In genomic region chr3:153970735-153971347, GRCh38 we compare ENCODE assay signal across 8 cellular contexts.
DNase-seq lines count a peak whose midpoint lies in the region; ATAC-seq, FAIRE-seq and TF ChIP-seq lines count a peak whose summit lies in the region.

No MANE protein-coding gene starts in this region.

- H2AFZ ChIP-seq in KMS-11 (ENCODE audit: low read depth) (no peak overlapping the region), astrocyte (ENCODE audit: low read depth, low read length) (no peak overlapping the region)

- TF ChIP-seq CTCF in KMS-11 (conservative IDR thresholded peaks at IDR 0.05; ENCODE audit: low read depth, low read length) (peak; percentile 57), astrocyte (IDR thresholded peaks at IDR 0.05; ENCODE audit: insufficient read depth, low read depth, low read length) (peak; percentile 62), left lung (IDR thresholded peaks at IDR 0.05) (peak in 1 of 2 donors; percentile 35), CD14-positive monocyte (IDR thresholded peaks at IDR 0.05) (no peak), stomach (IDR thresholded peaks at IDR 0.05) (peak in 3 of 7 experiments; percentile 17 to 23 (median 18))

- H3K4me3 ChIP-seq in KMS-11 (IDR thresholded peaks at IDR 0.05; ENCODE audit: insufficient read depth, low read depth, low read length) (no peak overlapping the region), astrocyte (ENCODE audit: insufficient read depth, low read depth, low read length) (no peak overlapping the region), left lung (no peak overlapping the region), stomach (no peak overlapping the region)

- no peaks in the 10 kb centered on the region for H3K9me3 Mint-ChIP-seq in astrocyte (ENCODE audit: unreplicated experiment)
- H3K9me3 Mint-ChIP-seq in CD14-positive monocyte, result peaks cover 2 to 9% (median 3%) of the 10 kb centered on the region in 7 donors

- H3K27ac Mint-ChIP-seq in astrocyte (ENCODE audit: unreplicated experiment) (no peak overlapping the region), CD14-positive monocyte (no peak overlapping the region)

- H3K27me3 Mint-ChIP-seq in astrocyte (ENCODE audit: low read depth, unreplicated experiment), result no peaks in the 10 kb centered on the region
- H3K27me3 Mint-ChIP-seq in CD14-positive monocyte (ENCODE audit: low read depth in 3 of 3), result peaks cover 0 to 1% (median 0%) of the 10 kb centered on the region in 3 donors

- no peaks in the 10 kb centered on the region for H3K27me3 ChIP-seq in KMS-11 (ENCODE audit: insufficient read depth, low read depth)
- no peaks in the 10 kb centered on the region for H3K27me3 ChIP-seq in astrocyte (ENCODE audit: insufficient read depth, low read length)
- no peaks in the 10 kb centered on the region for H3K27me3 ChIP-seq in left lung
- no peaks in the 10 kb centered on the region for H3K27me3 ChIP-seq in stomach

- H3K36me3 ChIP-seq in KMS-11 (ENCODE audit: insufficient read depth) (no peaks in the 10 kb centered on the region), astrocyte (ENCODE audit: insufficient read depth, low read length) (no peaks in the 10 kb centered on the region), left lung (no peaks in the 10 kb centered on the region), stomach (no peaks in the 10 kb centered on the region)

- no peak overlapping the region for H3K9ac ChIP-seq in KMS-11
- H3K9ac ChIP-seq in astrocyte (ENCODE audit: low read length), result no peak overlapping the region

- H3K4me1 ChIP-seq in KMS-11 (ENCODE audit: low read depth, poor library complexity, severe bottlenecking), result no peaks in the 10 kb centered on the region
- H3K4me1 ChIP-seq in astrocyte (ENCODE audit: insufficient read depth, low read length), result no peaks in the 10 kb centered on the region
- no peaks in the 10 kb centered on the region for H3K4me1 ChIP-seq in left lung
- peaks cover 0 to 4% (median 0%) of the 10 kb centered on the region in 4 donors for H3K4me1 ChIP-seq in stomach

- no peaks in the 10 kb centered on the region for H3K9me3 ChIP-seq in astrocyte (ENCODE audit: insufficient read depth, low read depth, low read length)
- H3K9me3 ChIP-seq in left lung, result no peaks in the 10 kb centered on the region
- H3K9me3 ChIP-seq in stomach, result no peaks in the 10 kb centered on the region

- ATAC-seq in left lung, result peak; percentile 41
- no peak for ATAC-seq in HG03457 (IDR thresholded peaks at IDR 0.05; ENCODE audit: unreplicated experiment)
- ATAC-seq in HG03460 (IDR thresholded peaks at IDR 0.05; ENCODE audit: unreplicated experiment), result no peak

- no peak for FAIRE-seq in astrocyte (lab: Jason Lieb, UNC)

- H3K36me3 Mint-ChIP-seq in astrocyte (ENCODE audit: low read depth, unreplicated experiment) (no peaks in the 10 kb centered on the region), CD14-positive monocyte (no peaks in the 10 kb centered on the region)

- H3K27ac ChIP-seq in KMS-11 (no peak overlapping the region), astrocyte (ENCODE audit: low read depth, low read length) (no peak overlapping the region), left lung (no peak overlapping the region), stomach (no peak overlapping the region)

- no peak overlapping the region for H3K4me2 ChIP-seq in KMS-11
- no peak overlapping the region for H3K4me2 ChIP-seq in astrocyte (ENCODE audit: low read length)

- H3K79me2 ChIP-seq in KMS-11 (ENCODE audit: insufficient read depth, low read depth), result no peaks in the 10 kb centered on the region
- no peaks in the 10 kb centered on the region for H3K79me2 ChIP-seq in astrocyte (ENCODE audit: insufficient read depth, low read length)

- no peak for TF ChIP-seq EP300 in stomach (IDR thresholded peaks at IDR 0.05)

- DNase-seq in COR-L47 (lab: John Stamatoyannopoulos, UW) (peak; percentile 33), astrocyte (ENCODE audit: low read depth) (peak; percentile 14), left lung (no peak), CD14-positive monocyte (ENCODE audit: low spot score) (no peak), stomach (no peak)

- H3K4me1 Mint-ChIP-seq in astrocyte (ENCODE audit: low read depth, unreplicated experiment), result no peaks in the 10 kb centered on the region
- H3K4me1 Mint-ChIP-seq in CD14-positive monocyte, result peaks cover 2% of the 10 kb centered on the region

- 0 to 2% (median 0%) methylated on average over 1 of the region's 1 CpG for WGBS in stomach, 5 donors

- H4K20me1 ChIP-seq in KMS-11 (ENCODE audit: insufficient read depth), result no peaks in the 10 kb centered on the region
- H4K20me1 ChIP-seq in astrocyte (ENCODE audit: insufficient read depth, low read length), result no peaks in the 10 kb centered on the region

- TF ChIP-seq POLR2A in stomach (IDR thresholded peaks at IDR 0.05), result no peak

- intact Hi-C loops in left lung (cut with DNase I), result no loop called here
- intact Hi-C loops in CD14-positive monocyte (cut with micrococcal nuclease), result no loop called here
- intact Hi-C loops in stomach (cut with DNase I; ENCODE audit: low total_unique reads), result no loop called here

- H3K4me3 Mint-ChIP-seq in astrocyte (ENCODE audit: unreplicated experiment) (no peak overlapping the region), CD14-positive monocyte (no peak overlapping the region)

Comparison
In these comparisons a context has a peak if more than half of its experiments do, and no peak if none do; other contexts are left out.
1. DNase-seq: peak in COR-L47 (single experiment) and astrocyte (single experiment); none in left lung (0 of 2), CD14-positive monocyte (single experiment) and stomach (single experiment).